15 cellular contexts compared by ENCODE assay signal in genomic region chr6:117992856-117993255, GRCh38.
DNase-seq lines count a peak whose midpoint lies in the region; ATAC-seq and TF ChIP-seq lines count a peak whose summit lies in the region.
"Had no signal": no experiment of that assay in that cellular context is flagged by ENCODE, and none has a peak within 500 bp of the region (broad histone marks: within the 10 kb centered on the region; RNA-seq: fewer than 3 reads in every experiment).

No MANE protein-coding gene starts in this region.

- no peaks in the 10 kb centered on the region for H3K9me3 Mint-ChIP-seq in activated T-cell treated with anti-CD3 and anti-CD28 coated beads, Interleukin-2, amount 50 U/mL, for 4 hours

- ATAC-seq in GM18870 (IDR thresholded peaks at IDR 0.05; ENCODE audit: unreplicated experiment) (no peak), right cardiac atrium (no peak)
- ATAC-seq in activated T-cell treated with anti-CD3 and anti-CD28 coated beads, Interleukin-2, amount 50 U/mL, for 4 hours = no peak

- H3K27ac ChIP-seq in tibial nerve = peak overlapping the region; percentile 27 to 73 (median 64)
- H3K27ac ChIP-seq in right cardiac atrium (ENCODE audit: low read length) = no peak overlapping the region
- H3K27ac ChIP-seq: left ventricle myocardium inferior, stomach, vagina had no signal

- in situ Hi-C loops in astrocyte of the cerebellum (cut with HindIII; ENCODE audit: low sequenced_read_pairs) = no loop called here

- H3K4me1 ChIP-seq in tibial nerve = peaks cover 0 to 11% (median 5%) of the 10 kb centered on the region in 4 donors
- no peaks in the 10 kb centered on the region for H3K4me1 ChIP-seq in right cardiac atrium (ENCODE audit: control insufficient read depth, insufficient read depth, low read length)
- H3K4me1 ChIP-seq: left ventricle myocardium inferior, stomach, vagina had no signal

- H3K4me3 Mint-ChIP-seq in activated T-cell treated with anti-CD3 and anti-CD28 coated beads, Interleukin-2, amount 50 U/mL, for 4 hours = no peak overlapping the region

- H3K9me3 ChIP-seq in tibial nerve (no peaks in the 10 kb centered on the region), right cardiac atrium (ENCODE audit: control insufficient read depth, low read length) (no peaks in the 10 kb centered on the region)
- H3K9me3 ChIP-seq: left ventricle myocardium inferior, stomach, vagina had no signal

- no peak for TF ChIP-seq CTCF in astrocyte of the cerebellum (IDR thresholded peaks at IDR 0.05; ENCODE audit: low read depth, low read length, missing control alignments)
- no peak for TF ChIP-seq CTCF in tibial nerve (IDR thresholded peaks at IDR 0.05)

- H3K4me1 Mint-ChIP-seq in activated T-cell treated with anti-CD3 and anti-CD28 coated beads, Interleukin-2, amount 50 U/mL, for 4 hours (ENCODE audit: low read depth) = no peaks in the 10 kb centered on the region

- H3K36me3 ChIP-seq in tibial nerve = no peaks in the 10 kb centered on the region
- H3K36me3 ChIP-seq: left ventricle myocardium inferior, stomach, vagina had no signal

- H3K27me3 ChIP-seq in tibial nerve = no peaks in the 10 kb centered on the region
- no peaks in the 10 kb centered on the region for H3K27me3 ChIP-seq in right cardiac atrium (ENCODE audit: control insufficient read depth, insufficient read depth)
- H3K27me3 ChIP-seq: stomach, vagina had no signal

- 11 to 13% methylated on average over 1 of the region's 1 CpG for WGBS in tibial nerve, 2 donors
- 64% methylated on average over 1 of the region's 1 CpG for WGBS in right cardiac atrium

- H3K27me3 Mint-ChIP-seq in activated T-cell treated with anti-CD3 and anti-CD28 coated beads, Interleukin-2, amount 50 U/mL, for 4 hours (ENCODE audit: low read depth) = peaks cover 10% of the 10 kb centered on the region

- no peaks in the 10 kb centered on the region for H3K36me3 Mint-ChIP-seq in activated T-cell treated with anti-CD3 and anti-CD28 coated beads, Interleukin-2, amount 50 U/mL, for 4 hours (ENCODE audit: insufficient read depth)

- H3K4me3 ChIP-seq in astrocyte of the cerebellum (ENCODE audit: low read depth, low read length) (no peak overlapping the region), tibial nerve (no peak overlapping the region), right cardiac atrium (ENCODE audit: low read length) (no peak overlapping the region)
- H3K4me3 ChIP-seq: left ventricle myocardium inferior, stomach, vagina had no signal

- TF ChIP-seq POLR2A in tibial nerve (IDR thresholded peaks at IDR 0.05) = no peak

- intact Hi-C loops in right cardiac atrium (cut with DNase I) = no loop called here

- DNase-seq in NCI-H128 (lab: John Stamatoyannopoulos, UW; ENCODE audit: unreplicated experiment) (peak; percentile 67), astrocyte of the cerebellum (ENCODE audit: low read depth) (peak; percentile 9), kidney tubule cell (ENCODE audit: low spot score) (peak; percentile 37), tibial nerve (ENCODE audit: low spot score in 2 of 2) (no peak), right cardiac atrium (no peak)
- DNase-seq in activated T-cell treated with anti-CD3 and anti-CD28 coated beads, Interleukin-2, amount 50 U/mL, for 4 hours = no peak
- DNase-seq: activated naive CD4-positive, alpha-beta T cell; aorta; DMS 273 treated with DMSO at 0.1 percent for 48 hours; left ventricle myocardium inferior; NCI-H146; Right ventricle myocardium superior; stomach had no signal

- no peak for TF ChIP-seq EP300 in tibial nerve (IDR thresholded peaks at IDR 0.05)

Comparison
In these comparisons a context has a peak if more than half of its experiments do, and no peak if none do; other contexts are left out.
1. DNase-seq: peak in NCI-H128 (single experiment), astrocyte of the cerebellum (single experiment) and kidney tubule cell (single experiment); none in tibial nerve (0 of 2), right cardiac atrium (0 of 3) and activated T-cell treated with anti-CD3 and anti-CD28 coated beads, Interleukin-2, amount 50 U/mL, for 4 hours (single experiment).